8 cellular contexts compared by ENCODE assay signal in genomic region chr3:133805702-133806475, GRCh38.
DNase-seq lines count a peak whose midpoint lies in the region; ATAC-seq and TF ChIP-seq lines count a peak whose summit lies in the region.

Gene SRPRB (plus strand): TSS chr3:133805815. CDS start chr3:133805849, 34 bp downstream.

- ATAC-seq in HG03378 (IDR thresholded peaks at IDR 0.05; ENCODE audit: unreplicated experiment): peak; percentile 96
- ATAC-seq in activated CD4-positive, CD25-positive, alpha-beta regulatory T cell treated with anti-CD3 and anti-CD28 coated beads, Interleukin-2, amount 50 U/mL, for 24 hours: peak; percentile 30 to 99

- peak; percentile 86 for TF ChIP-seq POLR2A in GM19099 (IDR thresholded peaks at IDR 0.05; ENCODE audit: extremely low read depth, insufficient read length, low read depth)

- peak; percentile 94 to 97 for DNase-seq in AML-193 (lab: John Stamatoyannopoulos, UW)
- DNase-seq in NCI-H446 treated with DMSO at 0.1 percent for 48 hours (lab: John Stamatoyannopoulos, UW): peak; percentile 86
- DNase-seq in cerebellar cortex (ENCODE audit: low spot score): peak; percentile 98
- peak; percentile 97 for DNase-seq in islet precursor cell
- peak; percentile 90 to 95 (median 95) for DNase-seq in stimulated activated CD4-positive, alpha-beta T cell treated with anti-CD3 and anti-CD28 coated beads, Interleukin-12 subunit alpha, Interleukin-12 subunit beta, amount 100 ng/mL, for 48 hours (ENCODE audit: low read depth in 2 of 3, low spot score in 1 of 3)

Comparison
In these comparisons a context has a peak if more than half of its experiments do, and no peak if none do; other contexts are left out.
1. Peak in every context shown above with its lines: DNase-seq and ATAC-seq.